Comparison of ENCODE assay signal across 25 cellular contexts in the genomic region with DNA sequence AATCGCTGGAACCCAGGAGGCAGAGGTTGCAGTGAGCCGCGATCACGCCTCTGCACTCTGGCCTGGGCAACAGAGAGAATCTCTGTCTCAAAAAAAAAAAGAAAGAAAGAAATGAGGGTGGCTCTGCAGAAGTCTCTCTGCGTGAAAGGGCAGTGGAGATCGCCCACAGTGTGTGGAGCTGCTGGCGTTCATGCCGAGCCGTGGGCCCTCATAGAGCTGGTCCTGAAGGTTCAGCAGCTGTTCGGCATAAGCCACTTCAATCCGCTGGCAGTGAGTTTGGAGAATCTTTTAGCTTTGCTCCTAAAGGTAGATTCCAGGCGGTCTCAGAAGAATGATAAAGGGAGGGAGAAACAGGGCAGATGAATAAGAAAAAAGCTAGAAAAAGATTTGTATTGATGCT.
"Had no signal": no experiment of that assay in that cellular context is flagged by ENCODE, and none has a peak within 500 bp of the region (broad histone marks: within the 10 kb centered on the region; RNA-seq: fewer than 3 reads in every experiment).

No MANE protein-coding gene starts in this region.

- H3K36me3 ChIP-seq: left lung, ovary, upper lobe of left lung had no signal

- H3K9me3 Mint-ChIP-seq: activated B cell treated with CpG ODN at 0.5 μM for 24 hours; activated CD4-positive, alpha-beta memory T cell treated with anti-CD3 and anti-CD28 coated beads, Interleukin-2, amount 10 ng/mL, durations not matched to agents 7 days and 5 days; activated naive CD8-positive, alpha-beta T cell treated with anti-CD3 and anti-CD28 coated beads, Interleukin-2, amount 10 ng/mL, durations not matched to agents 7 days and 5 days; activated T-helper 17 cell treated with anti-CD3 and anti-CD28 coated beads, Interleukin-2, amount 50 U/mL, for 72 hours; memory B cell; naive B cell; stimulated activated effector memory CD8-positive, alpha-beta T cell treated with anti-CD3 and anti-CD28 coated beads, Interleukin-12 subunit alpha, Interleukin-12 subunit beta, amount 100 ng/mL, for 72 hours had no signal

- FAIRE-seq: keratinocyte had no signal

- H3K27ac Mint-ChIP-seq: activated B cell treated with CpG ODN at 0.5 μM for 24 hours; activated CD4-positive, alpha-beta memory T cell treated with anti-CD3 and anti-CD28 coated beads, Interleukin-2, amount 10 ng/mL, durations not matched to agents 7 days and 5 days; activated CD8-positive, alpha-beta memory T cell treated with anti-CD3 and anti-CD28 coated beads, Interleukin-2, amount 10 ng/mL, durations not matched to agents 7 days and 5 days; activated naive CD8-positive, alpha-beta T cell treated with anti-CD3 and anti-CD28 coated beads, Interleukin-2, amount 10 ng/mL, durations not matched to agents 7 days and 5 days; activated T-helper 17 cell treated with anti-CD3 and anti-CD28 coated beads, Interleukin-2, amount 50 U/mL, for 72 hours; stimulated activated effector memory CD8-positive, alpha-beta T cell treated with anti-CD3 and anti-CD28 coated beads, Interleukin-12 subunit alpha, Interleukin-12 subunit beta, amount 100 ng/mL, for 72 hours had no signal

- H3K4me1 Mint-ChIP-seq: activated CD4-positive, alpha-beta memory T cell treated with anti-CD3 and anti-CD28 coated beads, Interleukin-2, amount 10 ng/mL, durations not matched to agents 7 days and 5 days; activated CD8-positive, alpha-beta memory T cell treated with anti-CD3 and anti-CD28 coated beads, Interleukin-2, amount 10 ng/mL, durations not matched to agents 7 days and 5 days; activated naive CD8-positive, alpha-beta T cell treated with anti-CD3 and anti-CD28 coated beads, Interleukin-2, amount 10 ng/mL, durations not matched to agents 7 days and 5 days; activated T-helper 17 cell treated with anti-CD3 and anti-CD28 coated beads, Interleukin-2, amount 50 U/mL, for 72 hours; stimulated activated effector memory CD8-positive, alpha-beta T cell treated with anti-CD3 and anti-CD28 coated beads, Interleukin-12 subunit alpha, Interleukin-12 subunit beta, amount 100 ng/mL, for 72 hours had no signal

- H3K4me2 ChIP-seq: smooth muscle cell had no signal

- H3K27ac ChIP-seq: body of pancreas, gastroesophageal sphincter, left lung, ovary, psoas muscle, upper lobe of left lung had no signal

- H3K9me3 ChIP-seq: body of pancreas, gastroesophageal sphincter, left lung, mucosa of descending colon, ovary, psoas muscle, testis, upper lobe of left lung had no signal

- ATAC-seq: activated CD8-positive, alpha-beta memory T cell treated with anti-CD3 and anti-CD28 coated beads, Interleukin-2, amount 10 ng/mL, durations not matched to agents 7 days and 5 days; activated T-helper 17 cell treated with anti-CD3 and anti-CD28 coated beads, Interleukin-2, amount 50 U/mL, for 72 hours; body of pancreas; esophagus mucosa; gastroesophageal sphincter; left lung; mucosa of descending colon; psoas muscle; sciatic nerve; stimulated activated effector memory CD8-positive, alpha-beta T cell treated with anti-CD3 and anti-CD28 coated beads, Interleukin-12 subunit alpha, Interleukin-12 subunit beta, amount 100 ng/mL, for 72 hours had no signal

- H3K36me3 Mint-ChIP-seq: activated CD8-positive, alpha-beta memory T cell treated with anti-CD3 and anti-CD28 coated beads, Interleukin-2, amount 10 ng/mL, durations not matched to agents 7 days and 5 days; activated naive CD8-positive, alpha-beta T cell treated with anti-CD3 and anti-CD28 coated beads, Interleukin-2, amount 10 ng/mL, durations not matched to agents 7 days and 5 days; naive B cell; stimulated activated effector memory CD8-positive, alpha-beta T cell treated with anti-CD3 and anti-CD28 coated beads, Interleukin-12 subunit alpha, Interleukin-12 subunit beta, amount 100 ng/mL, for 72 hours had no signal

- H3K4me3 Mint-ChIP-seq: activated B cell treated with CpG ODN at 0.5 μM for 24 hours; activated CD4-positive, alpha-beta memory T cell treated with anti-CD3 and anti-CD28 coated beads, Interleukin-2, amount 10 ng/mL, durations not matched to agents 7 days and 5 days; activated CD8-positive, alpha-beta memory T cell treated with anti-CD3 and anti-CD28 coated beads, Interleukin-2, amount 10 ng/mL, durations not matched to agents 7 days and 5 days; activated naive CD8-positive, alpha-beta T cell treated with anti-CD3 and anti-CD28 coated beads, Interleukin-2, amount 10 ng/mL, durations not matched to agents 7 days and 5 days; activated T-helper 17 cell treated with anti-CD3 and anti-CD28 coated beads, Interleukin-2, amount 50 U/mL, for 72 hours; memory B cell; stimulated activated effector memory CD8-positive, alpha-beta T cell treated with anti-CD3 and anti-CD28 coated beads, Interleukin-12 subunit alpha, Interleukin-12 subunit beta, amount 100 ng/mL, for 72 hours had no signal

- H3K27me3 Mint-ChIP-seq: activated CD8-positive, alpha-beta memory T cell treated with anti-CD3 and anti-CD28 coated beads, Interleukin-2, amount 10 ng/mL, durations not matched to agents 7 days and 5 days; activated T-helper 17 cell treated with anti-CD3 and anti-CD28 coated beads, Interleukin-2, amount 50 U/mL, for 72 hours; naive B cell had no signal

- H3K27me3 ChIP-seq: body of pancreas, gastroesophageal sphincter, left lung, ovary, testis, upper lobe of left lung had no signal

- DNase-seq: activated B cell treated with CpG ODN at 0.5 μM for 24 hours; activated CD4-positive, alpha-beta memory T cell treated with anti-CD3 and anti-CD28 coated beads, Interleukin-2, amount 10 ng/mL, durations not matched to agents 7 days and 5 days; activated CD4-positive, alpha-beta T cell treated with anti-CD3 and anti-CD28 coated beads for 48 hours; activated naive CD4-positive, alpha-beta T cell; activated naive CD8-positive, alpha-beta T cell treated with anti-CD3 and anti-CD28 coated beads, Interleukin-2, amount 10 ng/mL, durations not matched to agents 7 days and 5 days; body of pancreas; central memory CD4-positive, alpha-beta T cell; cortex of kidney; left lung; mucosa of descending colon; naive B cell; ovary; psoas muscle; stimulated activated CD4-positive, alpha-beta T cell treated with anti-CD3 and anti-CD28 coated beads, Interleukin-4, amount 100 ng/mL, for 24 hours; testis; upper lobe of left lung had no signal

- H3K4me3 ChIP-seq: body of pancreas, gastroesophageal sphincter, left lung, mucosa of descending colon, ovary, psoas muscle, smooth muscle cell, testis, upper lobe of left lung had no signal
